ENCODE assay signal across 11 cellular contexts in genomic region chr11:106399075-106399500, GRCh38.
DNase-seq lines count a peak whose midpoint lies in the region; ATAC-seq and TF ChIP-seq lines count a peak whose summit lies in the region.
"Had no signal": no experiment of that assay in that cellular context is flagged by ENCODE, and none has a peak within 500 bp of the region (broad histone marks: within the 10 kb centered on the region; RNA-seq: fewer than 3 reads in every experiment).

No MANE protein-coding gene starts in this region.

- no peak overlapping the region for H3K4me3 ChIP-seq in AG04449 (ENCODE audit: low read depth, low read length)

- no peak for TF ChIP-seq CTCF in AG04449 (IDR thresholded peaks at IDR 0.05; ENCODE audit: insufficient read depth, low read length, missing control alignments)

- intact Hi-C loops in head of caudate nucleus (cut with DNase I) = no loop called here

- CTCF ChIA-PET in AG04449 (lab: Yijun Ruan, JAX) = interaction anchor here (0.9 to 2.3 kb wide), 3 partner anchors 30 to 243 kb away, joined by 3 to 6 read pairs (median 3); no protein-coding TSS in a partner anchor

- POLR2A ChIA-PET in AG04449 (lab: Yijun Ruan, JAX) = interaction anchor here (0.6 to 1.4 kb wide), 6 partner anchors 30 to 587 kb away, joined by 3 to 5 read pairs (median 3); no protein-coding TSS in a partner anchor

- ATAC-seq in GM19467 (IDR thresholded peaks at IDR 0.05; ENCODE audit: unreplicated experiment) = no peak

- DNase-seq in AG04449 (ENCODE audit: low read depth, low spot score) (peak; percentile 99), M059J (ENCODE audit: low read depth) (peak; percentile 99), dedifferentiated amniotic fluid mesenchymal stem cell (ENCODE audit: extremely low spot score) (peak; percentile 98), myocyte (ENCODE audit: low read depth) (peak; percentile 80), DMS153 treated with DMSO at 0.1 percent for 48 hours (lab: John Stamatoyannopoulos, UW; ENCODE audit: unreplicated experiment) (no peak), head of caudate nucleus (no peak)
- DNase-seq in activated CD8-positive, alpha-beta memory T cell treated with anti-CD3 and anti-CD28 coated beads, Interleukin-2, amount 50 U/mL, for 48 hours = no peak
- DNase-seq: activated naive CD8-positive, alpha-beta T cell treated with anti-CD3 and anti-CD28 coated beads, Interleukin-2, amount 10 ng/mL, durations not matched to agents 7 days and 5 days; CD4-positive, alpha-beta T cell; NCI-H2029 treated with DMSO at 0.1 percent for 48 hours had no signal

Comparison
In these comparisons a context has a peak if more than half of its experiments do, and no peak if none do; other contexts are left out.
1. DNase-seq: peak in AG04449 (single experiment), M059J (single experiment), dedifferentiated amniotic fluid mesenchymal stem cell (single experiment) and myocyte (single experiment); none in activated CD8-positive, alpha-beta memory T cell treated with anti-CD3 and anti-CD28 coated beads, Interleukin-2, amount 50 U/mL, for 48 hours (single experiment), DMS153 treated with DMSO at 0.1 percent for 48 hours (single experiment) and head of caudate nucleus (0 of 42).